Comparison of ENCODE assay signal across 1 cellular context in the genomic region with DNA sequence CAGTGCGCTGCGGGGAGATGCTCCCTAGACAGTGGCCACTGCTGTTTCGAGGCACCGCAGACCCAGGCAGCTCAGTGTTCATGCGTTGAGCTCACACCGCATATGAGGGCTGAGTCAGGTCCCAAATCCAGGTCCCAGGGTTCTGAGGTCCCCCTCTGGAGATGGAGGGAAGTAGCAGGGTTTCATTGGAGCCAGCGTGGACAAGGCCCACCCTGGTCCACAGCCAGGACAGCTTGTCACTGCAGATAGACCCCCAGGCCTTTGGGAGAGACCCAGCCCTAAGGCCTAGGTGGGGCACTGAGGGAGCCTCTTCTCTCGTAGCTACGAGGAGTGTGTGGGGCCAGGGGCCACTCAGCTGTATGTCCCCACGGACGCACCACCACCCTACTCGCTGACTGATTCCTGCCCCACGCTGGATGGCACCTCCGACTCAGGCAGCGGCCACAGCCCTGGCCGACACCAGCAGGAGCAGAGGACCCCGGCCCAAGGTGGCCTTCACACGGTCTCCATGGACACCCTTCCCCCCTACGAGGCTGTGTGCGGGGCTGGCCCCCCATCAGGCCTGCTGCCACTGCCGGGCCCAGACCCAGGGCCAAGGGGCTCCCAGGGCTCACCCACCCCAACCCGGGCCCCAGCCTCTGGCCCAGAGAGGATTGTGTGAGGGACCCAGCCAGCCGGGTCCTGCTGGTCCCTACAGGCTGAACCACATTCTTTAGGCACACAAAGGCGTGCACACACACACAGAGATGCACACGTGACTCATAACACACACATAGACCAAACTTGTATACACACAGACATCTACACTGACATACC.
TF ChIP-seq lines count a peak whose summit lies in the region.

No MANE protein-coding gene starts in this region.

TF ChIP-seq in SK-N-SH, 30 proteins besides CTCF, POLR2A, EP300 and RAD21 (continued from another document):
- TF ChIP-seq, protein P1, sequence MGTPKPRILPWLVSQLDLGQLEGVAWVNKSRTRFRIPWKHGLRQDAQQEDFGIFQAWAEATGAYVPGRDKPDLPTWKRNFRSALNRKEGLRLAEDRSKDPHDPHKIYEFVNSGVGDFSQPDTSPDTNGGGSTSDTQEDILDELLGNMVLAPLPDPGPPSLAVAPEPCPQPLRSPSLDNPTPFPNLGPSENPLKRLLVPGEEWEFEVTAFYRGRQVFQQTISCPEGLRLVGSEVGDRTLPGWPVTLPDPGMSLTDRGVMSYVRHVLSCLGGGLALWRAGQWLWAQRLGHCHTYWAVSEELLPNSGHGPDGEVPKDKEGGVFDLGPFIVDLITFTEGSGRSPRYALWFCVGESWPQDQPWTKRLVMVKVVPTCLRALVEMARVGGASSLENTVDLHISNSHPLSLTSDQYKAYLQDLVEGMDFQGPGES (IDR thresholded peaks at IDR 0.05; ENCODE audit: low read depth, low read length), result no peak
- TF ChIP-seq TCF12 (IDR thresholded peaks at IDR 0.05), result no peak
